9 cellular contexts compared by ENCODE assay signal in genomic region chr10:104297697-104298660, GRCh38. TPM values are rescaled to one million over a fixed set of nuclear protein-coding genes. Genes with fewer than 3 reads are reported as not detected.
DNase-seq lines count a peak whose midpoint lies in the region; ATAC-seq, FAIRE-seq and TF ChIP-seq lines count a peak whose summit lies in the region.
"Had no signal": no experiment of that assay in that cellular context is flagged by ENCODE, and none has a peak within 500 bp of the region (broad histone marks: within the 10 kb centered on the region; RNA-seq: fewer than 3 reads in every experiment).

No MANE protein-coding gene starts in this region.

- no peak overlapping the region for H3K4me2 ChIP-seq in GM12878 (ENCODE audit: control insufficient read depth, insufficient read depth)

- no peak overlapping the region for H3K27ac ChIP-seq in GM12878 (ENCODE audit: control insufficient read depth, insufficient read depth)

- no peaks in the 10 kb centered on the region for H3K9me3 ChIP-seq in GM12878 (replicated peaks; ENCODE audit: control insufficient read depth, insufficient read depth, low read length)
- H3K9me3 ChIP-seq: pancreas had no signal

- H3K4me3 Mint-ChIP-seq in mesothelial cell of epicardium, result no peak overlapping the region

- CTCF ChIA-PET in GM12878 (lab: Yijun Ruan, JAX), result interaction anchor here (0.8 to 12.8 kb wide), 12 partner anchors 8 to 55 kb away, joined by 3 to 333 read pairs (median 6); partner anchors contain the start of gene CFAP58

- intact Hi-C loops in GM12878 (cut with micrococcal nuclease; ENCODE audit: unreplicated experiment), result loop anchor here (10.0 kb wide), 1 partner anchor 187 kb away; no protein-coding TSS in a partner anchor

- H2AFZ ChIP-seq in GM12878 (ENCODE audit: control insufficient read depth, low read depth, low read length), result no peak overlapping the region

- H3K4me1 ChIP-seq in GM12878 (ENCODE audit: control insufficient read depth, insufficient read depth, low read length), result no peaks in the 10 kb centered on the region

- H3K27me3 Mint-ChIP-seq in mesothelial cell of epicardium (ENCODE audit: low read depth), result no peaks in the 10 kb centered on the region

- FAIRE-seq in GM12878 (lab: Jason Lieb, UNC), result no peak
- FAIRE-seq: pancreas had no signal

- RAD21 ChIA-PET in GM12878 (lab: Charles Lee; ENCODE audit: unreplicated experiment), result interaction anchor here (0.6 to 1.2 kb wide), 3 partner anchors 48 to 167 kb away, joined by 3 to 5 read pairs (median 3); no protein-coding TSS in a partner anchor

- POLR2A ChIA-PET in GM12878 (lab: Charles Lee), result no interaction called here

- H3K79me2 ChIP-seq in GM12878 (ENCODE audit: control insufficient read depth, insufficient read depth, low read length), result no peaks in the 10 kb centered on the region

- peaks cover 28% of the 10 kb centered on the region for H3K4me1 Mint-ChIP-seq in mesothelial cell of epicardium

- H3K4me3 ChIP-seq in GM12878, result no peak overlapping the region
- H3K4me3 ChIP-seq: pancreas had no signal

- DNase-seq in ELF-1 (ENCODE audit: low read depth, low spot score), result peak; percentile 79
- DNase-seq in KBM-7, result peak; percentile 55
- DNase-seq in GM12878 (ENCODE audit: low read depth, low spot score), result no peak
- no peak for DNase-seq in mesothelial cell of epicardium (ENCODE audit: low spot score in 2 of 2, unreplicated experiment in 2 of 2)
- DNase-seq in NCI-H2107 (lab: John Stamatoyannopoulos, UW), result no peak
- DNase-seq in OCI-M2 (lab: John Stamatoyannopoulos, UW; ENCODE audit: unreplicated experiment), result no peak
- DNase-seq in NCI-H2196 (lab: John Stamatoyannopoulos, UW; ENCODE audit: unreplicated experiment), result no peak

- no peaks in the 10 kb centered on the region for H4K20me1 ChIP-seq in GM12878 (ENCODE audit: control insufficient read depth, insufficient read depth)

- SMC1A ChIA-PET in GM12878 (lab: Charles Lee; ENCODE audit: uncharacterized antibody, unreplicated experiment), result interaction anchor here (0.9 to 2.1 kb wide), 6 partner anchors 9 to 180 kb away, joined by 3 to 12 read pairs (median 3); no protein-coding TSS in a partner anchor

- in situ Hi-C loops in KBM-7 (cut with MboI; ENCODE audit: low pct_unique_long_range_greater_than_20kb, low sequenced_read_pairs), result loop anchor here (10.0 kb wide), 1 partner anchor 47 kb away; no protein-coding TSS in a partner anchor
- in situ Hi-C loops in GM12878 (cut with MboI), result loop anchor here (10.0 kb wide), 1 partner anchor 47 kb away; no protein-coding TSS in a partner anchor

- peak; percentile 66; the same call in 2 of the 3 replicates for ATAC-seq in GM12878
- no peak for ATAC-seq in GM19023 (IDR thresholded peaks at IDR 0.05; ENCODE audit: unreplicated experiment)

- TF ChIP-seq CTCF in GM12878 (IDR thresholded peaks at IDR 0.05 in 2 of 3, conservative IDR thresholded peaks at IDR 0.05 in 1 of 3; ENCODE audit: control insufficient read depth in 2 of 3, extremely low read depth in 1 of 3, insufficient read depth in 1 of 3, low read depth in 3 of 3, low read length in 3 of 3), result peak; percentile 20 to 46 (median 42); a peak in 4 of 6 replicates
- TF ChIP-seq CTCF in mesothelial cell of epicardium (IDR thresholded peaks at IDR 0.05; ENCODE audit: unreplicated experiment), result no peak

- no peak overlapping the region for H3K9ac ChIP-seq in GM12878 (ENCODE audit: control insufficient read depth, insufficient read depth, low read length)

- peaks cover 0 to 5% of the 10 kb centered on the region in 2 experiments; a peak in 2 of 4 replicates for H3K27me3 ChIP-seq in GM12878 (replicated peaks in 1 of 2; ENCODE audit: control insufficient read depth in 2 of 2, insufficient read depth in 2 of 2, low read length in 1 of 2)
- H3K27me3 ChIP-seq: pancreas had no signal

- no peak for TF ChIP-seq POLR2A in GM12878 (IDR thresholded peaks at IDR 0.05; ENCODE audit: low read depth, low read length)

- 26% methylated on average over 17 of the region's 17 CpGs for WGBS in GM12878 (ENCODE audit: insufficient coverage, insufficient replicate concordance, low lambda C conversion rate, missing lambda C conversion rate)

- no peak for TF ChIP-seq RAD21 in GM12878 (IDR thresholded peaks at IDR 0.05; ENCODE audit: insufficient read depth, low read depth, low read length)

- no peaks in the 10 kb centered on the region for H3K36me3 Mint-ChIP-seq in mesothelial cell of epicardium

- TF ChIP-seq EP300 in GM12878 (IDR thresholded peaks at IDR 0.05; ENCODE audit: borderline replicate concordance in 1 of 2, control insufficient read depth in 1 of 2, low read depth in 2 of 2, low read length in 2 of 2), result no peak

- H3K27ac Mint-ChIP-seq in mesothelial cell of epicardium, result peak overlapping the region; percentile 26

- no TSS peak for BruUV-seq in GM12878 (replicated peaks; lab: Mats Ljungman, UMichigan)

- peaks cover under 1% of the 10 kb centered on the region for H3K9me3 Mint-ChIP-seq in mesothelial cell of epicardium

- H3K36me3 ChIP-seq in GM12878 (ENCODE audit: control insufficient read depth in 2 of 2, insufficient read depth in 2 of 2, low read length in 1 of 2), result no peaks in the 10 kb centered on the region
- H3K36me3 ChIP-seq: pancreas had no signal

RNA-seq across cellular contexts. Expression of gene GSTO2, which starts 29.0 kb away (rescaled TPM):
- 1.5 and 2.0 TPM in 2 replicates for total RNA-seq in GM12878 (2013; cell fraction: nucleolus; rRNA removed)
- 0.51 and 0.65 TPM in 2 replicates for total RNA-seq in GM12878 (2014; rRNA removed)
- total RNA-seq in GM12878 (2014; rRNA removed; fragmentation: Illumina TruSeq; extraction: Trizol), result 0.40 and 0.51 TPM in 2 replicates
- 0.26 and 0.48 TPM in 2 replicates for total RNA-seq in GM12878 (2021)
- polyA plus RNA-seq in GM12878 (2011; ENCODE audit: low read depth), result not detected
- polyA plus RNA-seq in GM12878 (2011; rRNA removed), result 0.62 and 0.72 TPM in 2 replicates
- 0.45 and 0.93 TPM in 2 replicates for polyA plus RNA-seq in GM12878 (2011; cell fraction: cytosol; rRNA removed)
- polyA plus RNA-seq in GM12878 (2011; cell fraction: nucleus; rRNA removed), result 0.63 and 0.85 TPM in 2 replicates
- polyA plus RNA-seq in GM12878 (2012), result 0.31 and 0.39 TPM in 2 replicates
- polyA plus RNA-seq in GM12878 (2014; fragmentation: Illumina TruSeq; extraction: Trizol), result 0.19 and 0.43 TPM in 2 replicates
- polyA plus RNA-seq in GM12878 (2014; fragmentation: Nextera tagmentation; extraction: Ambion mirVana), result under 1 TPM; 0.16 to 0.53 TPM
- 0.65 and 0.86 TPM in 2 replicates for polyA plus RNA-seq in GM12878 (2014; rRNA removed)
- under 1 TPM; 0.18 to 0.79 TPM for polyA plus RNA-seq in GM12878 (2016; fragmentation: Nextera tagmentation; extraction: Ambion mirVana)
- 0.67 and 1.2 TPM in 2 replicates for polyA minus RNA-seq in GM12878 (2011; rRNA and poly(A)+ RNA removed)
- not detected in 2 replicates for polyA minus RNA-seq in GM12878 (2011; cell fraction: cytosol; rRNA and poly(A)+ RNA removed)
- polyA minus RNA-seq in GM12878 (2011; cell fraction: nucleus; rRNA and poly(A)+ RNA removed), result 0.36 and 0.67 TPM in 2 replicates
- total RNA-seq in mesothelial cell of epicardium, result 11.7 to 13.5 TPM (median 12.7 TPM) in 3 replicates

RNA-seq across cellular contexts. Expression of gene ITPRIP, which starts 40.3 kb away (rescaled TPM):
- 10.1 and 10.8 TPM in 2 replicates for total RNA-seq in GM12878 (2013; cell fraction: nucleolus; rRNA removed)
- total RNA-seq in GM12878 (2014; rRNA removed) (4.4 and 5.6 TPM in 2 replicates), GM12878 (2014; rRNA removed; fragmentation: Illumina TruSeq; extraction: Trizol) (2.3 and 2.4 TPM in 2 replicates), GM12878 (2021) (10.4 and 11.3 TPM in 2 replicates), mesothelial cell of epicardium (23.3 to 24.5 TPM (median 23.6 TPM) in 3 replicates)
- polyA plus RNA-seq in GM12878 (2011; ENCODE audit: low read depth), result 3.9 TPM
- polyA plus RNA-seq in GM12878 (2011; rRNA removed) (2.7 and 6.5 TPM in 2 replicates), GM12878 (2014; fragmentation: Illumina TruSeq; extraction: Trizol) (3.2 and 5.4 TPM in 2 replicates), GM12878 (2014; fragmentation: Nextera tagmentation; extraction: Ambion mirVana) (1 to 10 TPM in 1 of 2 experiments, under 1 TPM in 1; 0.82 to 1.2 TPM), GM12878 (2014; rRNA removed) (6.3 and 6.6 TPM in 2 replicates), GM12878 (2016; fragmentation: Nextera tagmentation; extraction: Ambion mirVana) (1 to 10 TPM; 8.6 to 8.7 TPM)
- polyA plus RNA-seq in GM12878 (2011; cell fraction: cytosol; rRNA removed), result 8.2 and 8.4 TPM in 2 replicates
- polyA plus RNA-seq in GM12878 (2011; cell fraction: nucleus; rRNA removed), result 7.0 and 8.2 TPM in 2 replicates
- 5.4 and 5.6 TPM in 2 replicates for polyA plus RNA-seq in GM12878 (2012)
- 10.6 and 13.5 TPM in 2 replicates for polyA minus RNA-seq in GM12878 (2011; rRNA and poly(A)+ RNA removed)
- 3.5 and 4.9 TPM in 2 replicates for polyA minus RNA-seq in GM12878 (2011; cell fraction: cytosol; rRNA and poly(A)+ RNA removed)
- polyA minus RNA-seq in GM12878 (2011; cell fraction: nucleus; rRNA and poly(A)+ RNA removed), result 10.6 and 17.2 TPM in 2 replicates

RNA-seq across cellular contexts. Expression of gene GSTO1, which starts 43.3 kb away (rescaled TPM):
- total RNA-seq in GM12878 (2013; cell fraction: nucleolus; rRNA removed), result 10.9 and 15.0 TPM in 2 replicates
- total RNA-seq in GM12878 (2014; rRNA removed), result 96.6 and 99.7 TPM in 2 replicates
- total RNA-seq in GM12878 (2014; rRNA removed; fragmentation: Illumina TruSeq; extraction: Trizol), result 91.6 and 95.1 TPM in 2 replicates
- 97.2 and 102 TPM in 2 replicates for total RNA-seq in GM12878 (2021)
- polyA plus RNA-seq in GM12878 (2011; ENCODE audit: low read depth), result 75.8 TPM
- polyA plus RNA-seq in GM12878 (2011; rRNA removed), result 197 and 239 TPM in 2 replicates
- 97.0 and 109 TPM in 2 replicates for polyA plus RNA-seq in GM12878 (2011; cell fraction: cytosol; rRNA removed)
- polyA plus RNA-seq in GM12878 (2011; cell fraction: nucleus; rRNA removed), result 69.0 and 75.7 TPM in 2 replicates
- polyA plus RNA-seq in GM12878 (2012), result 99.7 and 115 TPM in 2 replicates
- 108 and 111 TPM in 2 replicates for polyA plus RNA-seq in GM12878 (2014; fragmentation: Illumina TruSeq; extraction: Trizol)
- polyA plus RNA-seq in GM12878 (2014; fragmentation: Nextera tagmentation; extraction: Ambion mirVana), result 100 to 1,000 TPM in 1 of 2 experiments, 10 to 100 TPM in 1; 53.1 to 149 TPM
- polyA plus RNA-seq in GM12878 (2014; rRNA removed), result 102 and 112 TPM in 2 replicates
- polyA plus RNA-seq in GM12878 (2016; fragmentation: Nextera tagmentation; extraction: Ambion mirVana), result 100 to 1,000 TPM; 192 to 195 TPM
- 33.7 and 33.8 TPM in 2 replicates for polyA minus RNA-seq in GM12878 (2011; rRNA and poly(A)+ RNA removed)
- 21.8 and 21.9 TPM in 2 replicates for polyA minus RNA-seq in GM12878 (2011; cell fraction: cytosol; rRNA and poly(A)+ RNA removed)
- polyA minus RNA-seq in GM12878 (2011; cell fraction: nucleus; rRNA and poly(A)+ RNA removed), result 12.1 and 19.1 TPM in 2 replicates
- total RNA-seq in mesothelial cell of epicardium, result 62.8 to 65.5 TPM (median 65.2 TPM) in 3 replicates

RNA-seq across cellular contexts. Expression of gene CFAP58, which starts 55.7 kb away (rescaled TPM):
- total RNA-seq in GM12878 (2013; cell fraction: nucleolus; rRNA removed), result 1.1 and 2.5 TPM in 2 replicates
- total RNA-seq in GM12878 (2014; rRNA removed), result 0.27 and 0.28 TPM in 2 replicates
- 0.22 and 0.37 TPM in 2 replicates for total RNA-seq in GM12878 (2014; rRNA removed; fragmentation: Illumina TruSeq; extraction: Trizol)
- 0.19 and 0.26 TPM in 2 replicates for total RNA-seq in GM12878 (2021)
- polyA plus RNA-seq in GM12878 (2011; ENCODE audit: low read depth), result 0.09 TPM
- polyA plus RNA-seq in GM12878 (2011; rRNA removed), result 0.19 and 0.39 TPM in 2 replicates
- polyA plus RNA-seq in GM12878 (2011; cell fraction: cytosol; rRNA removed), result 0.12 and 0.13 TPM in 2 replicates
- 0.19 and 0.48 TPM in 2 replicates for polyA plus RNA-seq in GM12878 (2011; cell fraction: nucleus; rRNA removed)
- polyA plus RNA-seq in GM12878 (2012), result 0.15 and 0.28 TPM in 2 replicates
- polyA plus RNA-seq in GM12878 (2014; fragmentation: Illumina TruSeq; extraction: Trizol), result 0.35 and 1.1 TPM in 2 replicates
- polyA plus RNA-seq in GM12878 (2014; fragmentation: Nextera tagmentation; extraction: Ambion mirVana), result under 1 TPM; 0.03 to 0.11 TPM
- polyA plus RNA-seq in GM12878 (2014; rRNA removed), result 0.13 and 0.23 TPM in 2 replicates
- under 1 TPM; 0.04 to 0.24 TPM for polyA plus RNA-seq in GM12878 (2016; fragmentation: Nextera tagmentation; extraction: Ambion mirVana)
- 0.10 and 0.15 TPM in 2 replicates for polyA minus RNA-seq in GM12878 (2011; rRNA and poly(A)+ RNA removed)
- not detected in 2 replicates for polyA minus RNA-seq in GM12878 (2011; cell fraction: cytosol; rRNA and poly(A)+ RNA removed)
- polyA minus RNA-seq in GM12878 (2011; cell fraction: nucleus; rRNA and poly(A)+ RNA removed), result 0.12 TPM in 1 of 2 replicates, not detected in the other
- total RNA-seq in mesothelial cell of epicardium, result 0.58 to 1.4 TPM (median 1.1 TPM) in 3 replicates

Comparison
In these comparisons a context has a peak if more than half of its experiments do, and no peak if none do; other contexts are left out.
1. DNase-seq: peak in ELF-1 (single experiment) and KBM-7 (single experiment); none in GM12878 (single experiment), mesothelial cell of epicardium (0 of 2), NCI-H2107 (single experiment), OCI-M2 (single experiment) and NCI-H2196 (single experiment).